ENCODE assay signal across 22 cellular contexts in the genomic region with DNA sequence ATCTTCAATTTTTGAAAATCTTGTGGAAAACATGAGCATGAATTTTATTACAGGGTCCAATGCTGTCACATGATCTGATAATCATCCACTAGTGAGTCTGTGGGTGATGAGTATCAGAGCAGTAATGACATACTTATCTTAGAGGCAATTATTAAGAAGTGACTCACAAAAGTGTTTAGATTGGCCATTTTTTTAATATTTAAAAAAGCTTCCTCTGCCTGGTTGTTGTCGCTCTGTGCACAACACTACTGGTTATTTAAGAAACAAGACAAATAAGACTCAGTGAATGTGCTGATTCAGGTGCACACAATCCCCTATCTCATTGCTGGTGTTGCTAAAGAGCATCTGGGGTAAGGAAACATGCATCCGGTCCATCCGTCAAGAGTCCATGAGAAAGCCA.
A peak's percentile ranks its signal among the peaks of the same experiment; 100 is the strongest.
DNase-seq lines count a peak whose midpoint lies in the region; ATAC-seq, FAIRE-seq and TF ChIP-seq lines count a peak whose summit lies in the region.
"Had no signal": no experiment of that assay in that cellular context is flagged by ENCODE, and none has a peak within 500 bp of the region (broad histone marks: within the 10 kb centered on the region; RNA-seq: fewer than 3 reads in every experiment).

No MANE protein-coding gene starts in this region.

- peaks cover 69% of the 10 kb centered on the region for H3K4me1 Mint-ChIP-seq in HFFc6 (ENCODE audit: low read depth)

- ATAC-seq in GM19328 (IDR thresholded peaks at IDR 0.05; ENCODE audit: unreplicated experiment) = no peak
- ATAC-seq: activated CD4-positive, CD25-positive, alpha-beta regulatory T cell treated with anti-CD3 and anti-CD28 coated beads, Interleukin-2, amount 50 U/mL, for 24 hours; naive thymus-derived CD4-positive, alpha-beta T cell had no signal

- peaks cover 4% of the 10 kb centered on the region for H3F3A ChIP-seq in smooth muscle cell (ENCODE audit: low read depth)

- DNase-seq in HFFc6 = peak; percentile 87
- DNase-seq in RPMI8226 = peak; percentile 20
- DNase-seq in foreskin fibroblast = peak; percentile 61 to 66
- no peak for DNase-seq in smooth muscle cell (lab: John Stamatoyannopoulos, UW; ENCODE audit: unreplicated experiment)
- DNase-seq in CD1c-positive myeloid dendritic cell (ENCODE audit: extremely low spot score) = no peak
- no peak for DNase-seq in effector CD8-positive, alpha-beta T cell (lab: John Stamatoyannopoulos, UW)
- no peak for DNase-seq in urothelium cell line (ENCODE audit: low spot score)
- DNase-seq: adrenal gland; DMS153; mammary epithelial cell; naive thymus-derived CD4-positive, alpha-beta T cell; NCI-H1417 treated with DMSO at 0.1 percent for 48 hours; NK-92 treated with Interleukin-12 subunit alpha and Interleukin-12 subunit beta, amount 100 ng/mL, for 24 hours; SJCRH30; stimulated activated CD4-positive, alpha-beta T cell treated with anti-CD3 and anti-CD28 coated beads, Interleukin-12 subunit alpha, Interleukin-12 subunit beta, amount 100 ng/mL, for 4 hours; T-helper 9 cell; trophoblast cell had no signal

- H3K9ac ChIP-seq in smooth muscle cell (ENCODE audit: low read depth) = peak overlapping the region; percentile 15
- H3K9ac ChIP-seq: parathyroid adenoma had no signal

- no peaks in the 10 kb centered on the region for H3K79me2 ChIP-seq in smooth muscle cell (ENCODE audit: low read depth)
- H3K79me2 ChIP-seq: parathyroid adenoma had no signal

- no peak for TF ChIP-seq CTCF in HFFc6 (IDR thresholded peaks at IDR 0.05)
- no peak for TF ChIP-seq CTCF in foreskin fibroblast (IDR thresholded peaks at IDR 0.05; ENCODE audit: low read depth, low read length)
- no peak for TF ChIP-seq CTCF in smooth muscle cell (IDR thresholded peaks at IDR 0.05; ENCODE audit: borderline replicate concordance, insufficient read depth, poor library complexity, severe bottlenecking)

- FAIRE-seq in urothelium cell line (lab: Jason Lieb, UNC) = no peak

- no peak overlapping the region for H3K4me3 ChIP-seq in foreskin fibroblast (ENCODE audit: low read depth in 1 of 2, low read length in 2 of 2)
- H3K4me3 ChIP-seq in smooth muscle cell = no peak overlapping the region
- H3K4me3 ChIP-seq: adrenal gland, SJCRH30 had no signal

- H3K4me1 ChIP-seq in smooth muscle cell (ENCODE audit: low read depth) = peaks cover 32% of the 10 kb centered on the region
- H3K4me1 ChIP-seq: adrenal gland, parathyroid adenoma, SJCRH30 had no signal

- peaks cover 1% of the 10 kb centered on the region for H3K27me3 Mint-ChIP-seq in HFFc6 (ENCODE audit: insufficient read depth)
- H3K27me3 Mint-ChIP-seq: stimulated activated memory B cell treated with anti-CD40 and anti-IgM and Interleukin-4, amounts not matched to agents 10 μg/mL and 1 μg/mL and 100 μg/mL, for 72 hours had no signal

- H2AFZ ChIP-seq in smooth muscle cell (ENCODE audit: low read depth) = no peak overlapping the region
- H2AFZ ChIP-seq: parathyroid adenoma had no signal

- peak overlapping the region; percentile 90 for H3K27ac ChIP-seq in smooth muscle cell (ENCODE audit: low read depth)
- H3K27ac ChIP-seq: adrenal gland, parathyroid adenoma, SJCRH30 had no signal

- no peaks in the 10 kb centered on the region for H3K36me3 Mint-ChIP-seq in HFFc6 (ENCODE audit: low read depth)
- H3K36me3 Mint-ChIP-seq: naive thymus-derived CD4-positive, alpha-beta T cell; stimulated activated memory B cell treated with anti-CD40 and anti-IgM and Interleukin-4, amounts not matched to agents 10 μg/mL and 1 μg/mL and 100 μg/mL, for 72 hours had no signal

- no peaks in the 10 kb centered on the region for H4K20me1 ChIP-seq in smooth muscle cell (ENCODE audit: low read depth)

- no peaks in the 10 kb centered on the region for H3K9me3 Mint-ChIP-seq in HFFc6
- H3K9me3 Mint-ChIP-seq: activated T-helper 2 cell treated with anti-CD3 and anti-CD28 coated beads, Interferon-gamma antibody, Interleukin-2, Interleukin-4, amounts not matched to agents 10 μg/mL and 5 μg/mL and 100 μg/mL, durations not matched to agents 14 hours and 24 hours and 36 hours; stimulated activated memory B cell treated with anti-CD40 and anti-IgM and Interleukin-4, amounts not matched to agents 10 μg/mL and 1 μg/mL and 100 μg/mL, for 72 hours had no signal

- no peaks in the 10 kb centered on the region for H3K9me3 ChIP-seq in smooth muscle cell (replicated peaks; ENCODE audit: low read depth)
- H3K9me3 ChIP-seq: adrenal gland, SJCRH30 had no signal

- 73% methylated on average over 3 of the region's 3 CpGs for WGBS in smooth muscle cell (ENCODE audit: low lambda C conversion rate)

- no peaks in the 10 kb centered on the region for H3K27me3 ChIP-seq in smooth muscle cell (ENCODE audit: low read depth)
- H3K27me3 ChIP-seq: adrenal gland, SJCRH30 had no signal

- H3K4me3 Mint-ChIP-seq in HFFc6 = peak overlapping the region; percentile 80
- H3K4me3 Mint-ChIP-seq: naive thymus-derived CD4-positive, alpha-beta T cell; stimulated activated memory B cell treated with anti-CD40 and anti-IgM and Interleukin-4, amounts not matched to agents 10 μg/mL and 1 μg/mL and 100 μg/mL, for 72 hours had no signal

- H3K36me3 ChIP-seq in smooth muscle cell (ENCODE audit: low read depth) = no peaks in the 10 kb centered on the region
- H3K36me3 ChIP-seq: adrenal gland, SJCRH30 had no signal

- peak overlapping the region; percentile 67 for H3K4me2 ChIP-seq in smooth muscle cell

- H3K27ac Mint-ChIP-seq in HFFc6 = peak overlapping the region; percentile 95
- H3K27ac Mint-ChIP-seq: activated T-helper 2 cell treated with anti-CD3 and anti-CD28 coated beads, Interferon-gamma antibody, Interleukin-2, Interleukin-4, amounts not matched to agents 10 μg/mL and 5 μg/mL and 100 μg/mL, durations not matched to agents 14 hours and 24 hours and 36 hours; naive thymus-derived CD4-positive, alpha-beta T cell; stimulated activated memory B cell treated with anti-CD40 and anti-IgM and Interleukin-4, amounts not matched to agents 10 μg/mL and 1 μg/mL and 100 μg/mL, for 72 hours had no signal

Comparison
In these comparisons a context has a peak if more than half of its experiments do, and no peak if none do; other contexts are left out.
1. DNase-seq: peak in HFFc6 (single experiment), RPMI8226 (single experiment) and foreskin fibroblast (2 of 2); none in smooth muscle cell (single experiment), CD1c-positive myeloid dendritic cell (single experiment), effector CD8-positive, alpha-beta T cell (single experiment) and urothelium cell line (single experiment).